ENCODE assay signal across 2 cellular contexts in genomic region chr19:2917275-2918184, GRCh38.
TF ChIP-seq lines count a peak whose summit lies in the region.

No MANE protein-coding gene starts in this region.

TF ChIP-seq in A549, 52 proteins besides CTCF, POLR2A, EP300 and RAD21:
- TF ChIP-seq ZFP36 (IDR thresholded peaks at IDR 0.05; ENCODE audit: borderline replicate concordance, partially characterized antibody): no peak
- peak; percentile 15; the same call in 1 of the 2 replicates for TF ChIP-seq KDM1A (IDR thresholded peaks at IDR 0.05; ENCODE audit: low read depth)
- no peak for TF ChIP-seq HDAC2 (IDR thresholded peaks at IDR 0.05)

TF ChIP-seq in IMR-90, 13 proteins besides CTCF, POLR2A, EP300 and RAD21:
- TF ChIP-seq RFX5 (IDR thresholded peaks at IDR 0.05; ENCODE audit: low read depth, low read length): no peak
- no peak for TF ChIP-seq MAZ (IDR thresholded peaks at IDR 0.05; ENCODE audit: borderline replicate concordance, low read depth, low read length)
- no peak for TF ChIP-seq ELK1 (IDR thresholded peaks at IDR 0.05; ENCODE audit: borderline replicate concordance, low read depth, low read length)
- TF ChIP-seq CHD1 (IDR thresholded peaks at IDR 0.05; ENCODE audit: low read depth, low read length): no peak
- no peak for TF ChIP-seq CEBPB (IDR thresholded peaks at IDR 0.05; ENCODE audit: low read depth, low read length)
- no peak for TF ChIP-seq SMC3 (IDR thresholded peaks at IDR 0.05; ENCODE audit: low read depth, low read length)
- TF ChIP-seq MXI1 (IDR thresholded peaks at IDR 0.05; ENCODE audit: borderline replicate concordance, low read depth, low read length): no peak
- no peak for TF ChIP-seq RCOR1 (IDR thresholded peaks at IDR 0.05; ENCODE audit: insufficient replicate concordance, low read length)
- no peak for TF ChIP-seq USF2 (IDR thresholded peaks at IDR 0.05; ENCODE audit: low read depth, low read length)
- no peak for TF ChIP-seq BHLHE40 (IDR thresholded peaks at IDR 0.05; ENCODE audit: low read depth, low read length)
- no peak for TF ChIP-seq FOS (IDR thresholded peaks at IDR 0.05; ENCODE audit: low read depth, low read length)
- no peak for TF ChIP-seq NFE2L2 (IDR thresholded peaks at IDR 0.05; ENCODE audit: low read depth, low read length)
TF ChIP-seq in IMR-90: peak in this region for 0.
